1 cellular context compared by ENCODE assay signal in genomic region chr13:48818495-48818961, GRCh38.
TF ChIP-seq lines count a peak whose summit lies in the region.

No MANE protein-coding gene starts in this region.

TF ChIP-seq in GM23338, 12 proteins besides CTCF, POLR2A, EP300 and RAD21 (continued from another document):
- TF ChIP-seq, protein P1, sequence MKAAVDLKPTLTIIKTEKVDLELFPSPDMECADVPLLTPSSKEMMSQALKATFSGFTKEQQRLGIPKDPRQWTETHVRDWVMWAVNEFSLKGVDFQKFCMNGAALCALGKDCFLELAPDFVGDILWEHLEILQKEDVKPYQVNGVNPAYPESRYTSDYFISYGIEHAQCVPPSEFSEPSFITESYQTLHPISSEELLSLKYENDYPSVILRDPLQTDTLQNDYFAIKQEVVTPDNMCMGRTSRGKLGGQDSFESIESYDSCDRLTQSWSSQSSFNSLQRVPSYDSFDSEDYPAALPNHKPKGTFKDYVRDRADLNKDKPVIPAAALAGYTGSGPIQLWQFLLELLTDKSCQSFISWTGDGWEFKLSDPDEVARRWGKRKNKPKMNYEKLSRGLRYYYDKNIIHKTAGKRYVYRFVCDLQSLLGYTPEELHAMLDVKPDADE (IDR thresholded peaks at IDR 0.05): no peak
- TF ChIP-seq ZNF462 (CRISPR knock-in tag; IDR thresholded peaks at IDR 0.05): no peak
- no peak for TF ChIP-seq ZNF114 (CRISPR knock-in tag; IDR thresholded peaks at IDR 0.05)
